ENCODE assay signal across 15 cellular contexts in the genomic region with DNA sequence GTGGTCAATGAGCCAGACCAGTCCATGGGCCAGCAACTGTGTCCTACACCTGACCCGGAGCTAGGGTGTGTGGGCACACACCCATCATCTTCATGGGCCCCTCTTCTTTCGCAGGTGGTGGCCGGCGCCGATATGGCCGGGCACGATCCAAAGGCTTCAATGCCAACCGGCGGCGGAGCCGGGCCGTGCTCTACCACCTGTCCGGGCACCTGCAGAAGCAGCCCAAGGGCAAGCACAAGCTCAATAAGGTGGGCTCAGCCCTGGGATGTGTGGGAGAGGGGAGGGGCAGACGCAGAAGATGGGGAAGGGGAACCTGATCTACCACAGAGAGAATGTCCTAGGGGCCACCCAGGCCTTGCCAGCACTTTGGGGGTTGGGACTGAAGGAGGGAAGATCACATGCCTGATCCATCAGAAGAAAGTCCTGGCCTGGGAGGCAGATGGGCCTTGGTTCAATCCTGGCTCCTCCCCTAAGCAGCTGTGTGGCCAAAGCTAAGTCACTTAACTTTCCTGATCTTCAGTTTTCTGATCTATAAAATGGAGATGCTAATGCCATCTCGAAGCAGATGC. TPM values are rescaled to one million over a fixed set of nuclear protein-coding genes. Genes with fewer than 3 reads are reported as not detected.
DNase-seq lines count a peak whose midpoint lies in the region; ATAC-seq and TF ChIP-seq lines count a peak whose summit lies in the region.
"Had no signal": no experiment of that assay in that cellular context is flagged by ENCODE, and none has a peak within 500 bp of the region (broad histone marks: within the 10 kb centered on the region; RNA-seq: fewer than 3 reads in every experiment).

No MANE protein-coding gene starts in this region.

- DNase-seq in NCI-H82 (lab: John Stamatoyannopoulos, UW): peak; percentile 75
- DNase-seq in NCI-H82 treated with DMSO at 0.1 percent for 48 hours (lab: John Stamatoyannopoulos, UW; ENCODE audit: unreplicated experiment): no peak
- no peak for DNase-seq in naive thymus-derived CD8-positive, alpha-beta T cell
- DNase-seq in nephron progenitor cell: no peak
- DNase-seq in activated CD8-positive, alpha-beta memory T cell treated with anti-CD3 and anti-CD28 coated beads, Interleukin-2, amount 10 ng/mL, durations not matched to agents 7 days and 5 days: no peak
- DNase-seq: 8988T, Caco-2, NCI-H1436 treated with DMSO at 0.1 percent for 48 hours, NCI-H2081 had no signal

- H4K20me1 ChIP-seq in BLaER1: peaks cover 33% of the 10 kb centered on the region

- CTCF ChIA-PET in activated CD8-positive, alpha-beta memory T cell treated with anti-CD3 and anti-CD28 coated beads, Interleukin-2, amount 10 ng/mL, durations not matched to agents 7 days and 5 days (lab: Charles Lee): interaction anchor here (0.7 to 2.1 kb wide), 4 partner anchors 10 to 195 kb away, joined by 3 to 7 read pairs (median 3); no protein-coding TSS in a partner anchor

- peak overlapping the region; percentile 30 for H3K27ac Mint-ChIP-seq in activated T-helper 17 cell treated with anti-CD3 and anti-CD28 coated beads, Interleukin-2, amount 50 U/mL, for 72 hours
- H3K27ac Mint-ChIP-seq in naive thymus-derived CD8-positive, alpha-beta T cell: peak overlapping the region in 8 of 10 donors; percentile 55 to 92 (median 74)
- no peak overlapping the region for H3K27ac Mint-ChIP-seq in nephron progenitor cell
- no peak overlapping the region for H3K27ac Mint-ChIP-seq in activated CD8-positive, alpha-beta memory T cell treated with anti-CD3 and anti-CD28 coated beads, Interleukin-2, amount 10 ng/mL, durations not matched to agents 7 days and 5 days

- peak overlapping the region; percentile 30 for H3K4me2 ChIP-seq in BLaER1

- H3K36me3 Mint-ChIP-seq in activated T-helper 17 cell treated with anti-CD3 and anti-CD28 coated beads, Interleukin-2, amount 50 U/mL, for 72 hours (ENCODE audit: low read depth): no peaks in the 10 kb centered on the region
- no peaks in the 10 kb centered on the region for H3K36me3 Mint-ChIP-seq in naive thymus-derived CD8-positive, alpha-beta T cell
- H3K36me3 Mint-ChIP-seq in nephron progenitor cell (ENCODE audit: low read depth): no peaks in the 10 kb centered on the region
- H3K36me3 Mint-ChIP-seq in activated CD8-positive, alpha-beta memory T cell treated with anti-CD3 and anti-CD28 coated beads, Interleukin-2, amount 10 ng/mL, durations not matched to agents 7 days and 5 days: no peaks in the 10 kb centered on the region

- POLR2A ChIA-PET in naive thymus-derived CD8-positive, alpha-beta T cell (lab: Charles Lee): interaction anchor here (0.8 kb wide), 1 partner anchor 12 kb away, joined by 3 read pairs; no protein-coding TSS in a partner anchor

- H3K9me3 Mint-ChIP-seq in activated T-helper 17 cell treated with anti-CD3 and anti-CD28 coated beads, Interleukin-2, amount 50 U/mL, for 72 hours: no peaks in the 10 kb centered on the region
- no peaks in the 10 kb centered on the region for H3K9me3 Mint-ChIP-seq in naive thymus-derived CD8-positive, alpha-beta T cell
- H3K9me3 Mint-ChIP-seq in nephron progenitor cell: no peaks in the 10 kb centered on the region
- H3K9me3 Mint-ChIP-seq in activated CD8-positive, alpha-beta memory T cell treated with anti-CD3 and anti-CD28 coated beads, Interleukin-2, amount 10 ng/mL, durations not matched to agents 7 days and 5 days (ENCODE audit: low read depth): no peaks in the 10 kb centered on the region

- H3K27me3 ChIP-seq in BLaER1: peaks cover 59% of the 10 kb centered on the region

- ATAC-seq in activated T-helper 17 cell treated with anti-CD3 and anti-CD28 coated beads, Interleukin-2, amount 50 U/mL, for 72 hours (replicated peaks): no peak
- ATAC-seq in naive thymus-derived CD8-positive, alpha-beta T cell: no peak
- no peak for ATAC-seq in HG03108 (IDR thresholded peaks at IDR 0.05; ENCODE audit: unreplicated experiment)
- ATAC-seq in activated CD8-positive, alpha-beta memory T cell treated with anti-CD3 and anti-CD28 coated beads, Interleukin-2, amount 10 ng/mL, durations not matched to agents 7 days and 5 days: no peak
- ATAC-seq: GM12878, K562 had no signal

- no peak for TF ChIP-seq CTCF in nephron progenitor cell (IDR thresholded peaks at IDR 0.05)

- H3K4me3 Mint-ChIP-seq in activated T-helper 17 cell treated with anti-CD3 and anti-CD28 coated beads, Interleukin-2, amount 50 U/mL, for 72 hours: no peak overlapping the region
- peak overlapping the region in 4 of 10 donors; percentile 26 to 45 (median 34) for H3K4me3 Mint-ChIP-seq in naive thymus-derived CD8-positive, alpha-beta T cell
- H3K4me3 Mint-ChIP-seq in nephron progenitor cell: no peak overlapping the region
- H3K4me3 Mint-ChIP-seq in activated CD8-positive, alpha-beta memory T cell treated with anti-CD3 and anti-CD28 coated beads, Interleukin-2, amount 10 ng/mL, durations not matched to agents 7 days and 5 days: no peak overlapping the region

- no peak overlapping the region for H3K27ac ChIP-seq in BLaER1
- H3K27ac ChIP-seq: BLaER1 treated with 17β-estradiol and CSF1 and Interleukin-3, amounts not matched to agents 10 nM and 100 nM had no signal

- H3K4me1 ChIP-seq in BLaER1: peaks cover 27% of the 10 kb centered on the region

- peaks cover 7% of the 10 kb centered on the region for H3K27me3 Mint-ChIP-seq in activated T-helper 17 cell treated with anti-CD3 and anti-CD28 coated beads, Interleukin-2, amount 50 U/mL, for 72 hours
- H3K27me3 Mint-ChIP-seq in naive thymus-derived CD8-positive, alpha-beta T cell: peaks cover 0 to 2% (median 0%) of the 10 kb centered on the region in 5 donors
- peaks cover 95% of the 10 kb centered on the region for H3K27me3 Mint-ChIP-seq in nephron progenitor cell (ENCODE audit: low read depth, poor library complexity)
- peaks cover 44% of the 10 kb centered on the region for H3K27me3 Mint-ChIP-seq in activated CD8-positive, alpha-beta memory T cell treated with anti-CD3 and anti-CD28 coated beads, Interleukin-2, amount 10 ng/mL, durations not matched to agents 7 days and 5 days

- peaks cover 4% of the 10 kb centered on the region for H3K4me1 Mint-ChIP-seq in activated T-helper 17 cell treated with anti-CD3 and anti-CD28 coated beads, Interleukin-2, amount 50 U/mL, for 72 hours
- peaks cover 23 to 53% (median 35%) of the 10 kb centered on the region in 4 donors for H3K4me1 Mint-ChIP-seq in naive thymus-derived CD8-positive, alpha-beta T cell
- H3K4me1 Mint-ChIP-seq in nephron progenitor cell: peaks cover 46% of the 10 kb centered on the region
- peaks cover 14% of the 10 kb centered on the region for H3K4me1 Mint-ChIP-seq in activated CD8-positive, alpha-beta memory T cell treated with anti-CD3 and anti-CD28 coated beads, Interleukin-2, amount 10 ng/mL, durations not matched to agents 7 days and 5 days

- no peaks in the 10 kb centered on the region for H3K36me3 ChIP-seq in BLaER1
- H3K36me3 ChIP-seq: BLaER1 treated with 17β-estradiol and CSF1 and Interleukin-3, amounts not matched to agents 10 nM and 100 nM had no signal

- H3K4me3 ChIP-seq in BLaER1: no peak overlapping the region
- H3K4me3 ChIP-seq: BLaER1 treated with 17β-estradiol and CSF1 and Interleukin-3, amounts not matched to agents 10 nM and 100 nM; GM12878; K562 had no signal

- H3K9me3 ChIP-seq in BLaER1: no peaks in the 10 kb centered on the region
- H3K9me3 ChIP-seq: BLaER1 treated with 17β-estradiol and CSF1 and Interleukin-3, amounts not matched to agents 10 nM and 100 nM; Caco-2 had no signal

- no peak overlapping the region for H3K9ac ChIP-seq in BLaER1
- H3K9ac ChIP-seq: BLaER1 treated with 17β-estradiol and CSF1 and Interleukin-3, amounts not matched to agents 10 nM and 100 nM had no signal

RNA-seq across cellular contexts. Expression of a gene that starts 3.8 kb away (rescaled TPM):
- 1 to 10 TPM; 1.1 to 1.3 TPM for total RNA-seq in activated T-helper 17 cell treated with anti-CD3 and anti-CD28 coated beads, Interleukin-2, amount 50 U/mL, for 72 hours
- 1 to 10 TPM; 7.1 to 8.5 TPM for total RNA-seq in naive thymus-derived CD8-positive, alpha-beta T cell
- polyA plus RNA-seq in naive thymus-derived CD8-positive, alpha-beta T cell: 1 to 10 TPM; 2.4 to 5.7 (median 3.4) TPM
- total RNA-seq in activated CD8-positive, alpha-beta memory T cell treated with anti-CD3 and anti-CD28 coated beads, Interleukin-2, amount 10 ng/mL, durations not matched to agents 7 days and 5 days: 1 to 10 TPM; 1.1 to 1.2 TPM

RNA-seq across cellular contexts. Expression of a gene that starts 25.3 kb away (rescaled TPM):
- total RNA-seq in activated T-helper 17 cell treated with anti-CD3 and anti-CD28 coated beads, Interleukin-2, amount 50 U/mL, for 72 hours: 10 to 100 TPM; 31.6 to 54.8 TPM
- 10 to 100 TPM; 94.4 to 99.7 TPM for total RNA-seq in naive thymus-derived CD8-positive, alpha-beta T cell
- 10 to 100 TPM; 52.2 to 58.0 (median 56.0) TPM for polyA plus RNA-seq in naive thymus-derived CD8-positive, alpha-beta T cell
- total RNA-seq in activated CD8-positive, alpha-beta memory T cell treated with anti-CD3 and anti-CD28 coated beads, Interleukin-2, amount 10 ng/mL, durations not matched to agents 7 days and 5 days: 10 to 100 TPM; 70.1 to 72.1 TPM

Comparison
In these comparisons a context has a peak if more than half of its experiments do, and no peak if none do; other contexts are left out.
1. H3K27ac Mint-ChIP-seq: peak in activated T-helper 17 cell treated with anti-CD3 and anti-CD28 coated beads, Interleukin-2, amount 50 U/mL, for 72 hours (single experiment) and naive thymus-derived CD8-positive, alpha-beta T cell (8 of 10); none in nephron progenitor cell (single experiment) and activated CD8-positive, alpha-beta memory T cell treated with anti-CD3 and anti-CD28 coated beads, Interleukin-2, amount 10 ng/mL, durations not matched to agents 7 days and 5 days (single experiment).